9 cellular contexts compared by ENCODE assay signal in genomic region chr19:2385053-2385721, GRCh38. TPM values are rescaled to one million over a fixed set of nuclear protein-coding genes. Genes with fewer than 3 reads are reported as not detected.
DNase-seq lines count a peak whose midpoint lies in the region; ATAC-seq and TF ChIP-seq lines count a peak whose summit lies in the region.
"Had no signal": no experiment of that assay in that cellular context is flagged by ENCODE, and none has a peak within 500 bp of the region (broad histone marks: within the 10 kb centered on the region; RNA-seq: fewer than 3 reads in every experiment).

No MANE protein-coding gene starts in this region.

- DNase-seq in Ammon's horn (ENCODE audit: low spot score) (peak; percentile 30), fibroblast of pulmonary artery (ENCODE audit: low read depth) (peak; percentile 55), occipital lobe (lab: John Stamatoyannopoulos, UW) (no peak)
- no peak for DNase-seq in stimulated activated naive B cell treated with anti-CD40 and anti-IgM and Interleukin-4, amounts not matched to agents 10 μg/mL and 1 μg/mL and 100 μg/mL, for 72 hours
- DNase-seq: activated naive CD8-positive, alpha-beta T cell treated with anti-CD3 and anti-CD28 coated beads, Interleukin-2, amount 10 ng/mL, durations not matched to agents 7 days and 5 days had no signal

- no peak overlapping the region for H3K9ac ChIP-seq in HUES48 (ENCODE audit: low read depth, low read length)

- peak overlapping the region; percentile 10 for H3K27ac Mint-ChIP-seq in stimulated activated naive B cell treated with anti-CD40 and anti-IgM and Interleukin-4, amounts not matched to agents 10 μg/mL and 1 μg/mL and 100 μg/mL, for 72 hours
- H3K27ac Mint-ChIP-seq: activated naive CD8-positive, alpha-beta T cell treated with anti-CD3 and anti-CD28 coated beads, Interleukin-2, amount 10 ng/mL, durations not matched to agents 7 days and 5 days had no signal

- H3K27ac ChIP-seq in HUES48 (ENCODE audit: low read depth, low read length): peak overlapping the region; percentile 52

- H3K4me3 ChIP-seq in HUES48 (ENCODE audit: low read depth, low read length) (no peak overlapping the region), fibroblast of pulmonary artery (replicated peaks; ENCODE audit: low read depth, low read length) (no peak overlapping the region)

- no peak overlapping the region for H3K4me3 Mint-ChIP-seq in stimulated activated naive B cell treated with anti-CD40 and anti-IgM and Interleukin-4, amounts not matched to agents 10 μg/mL and 1 μg/mL and 100 μg/mL, for 72 hours
- H3K4me3 Mint-ChIP-seq: activated naive CD8-positive, alpha-beta T cell treated with anti-CD3 and anti-CD28 coated beads, Interleukin-2, amount 10 ng/mL, durations not matched to agents 7 days and 5 days had no signal

- peaks cover 2 to 7% of the 10 kb centered on the region in 2 donors for H3K36me3 Mint-ChIP-seq in stimulated activated naive B cell treated with anti-CD40 and anti-IgM and Interleukin-4, amounts not matched to agents 10 μg/mL and 1 μg/mL and 100 μg/mL, for 72 hours
- H3K36me3 Mint-ChIP-seq: activated naive CD8-positive, alpha-beta T cell treated with anti-CD3 and anti-CD28 coated beads, Interleukin-2, amount 10 ng/mL, durations not matched to agents 7 days and 5 days had no signal

- no peaks in the 10 kb centered on the region for H3K27me3 ChIP-seq in HUES48 (ENCODE audit: control insufficient read depth, insufficient read depth, low read length)

- peaks cover 13 to 14% of the 10 kb centered on the region in 2 donors for H3K4me1 Mint-ChIP-seq in stimulated activated naive B cell treated with anti-CD40 and anti-IgM and Interleukin-4, amounts not matched to agents 10 μg/mL and 1 μg/mL and 100 μg/mL, for 72 hours
- H3K4me1 Mint-ChIP-seq: activated naive CD8-positive, alpha-beta T cell treated with anti-CD3 and anti-CD28 coated beads, Interleukin-2, amount 10 ng/mL, durations not matched to agents 7 days and 5 days had no signal

- H3K36me3 ChIP-seq in HUES48 (ENCODE audit: control insufficient read depth, insufficient read depth, low read length): no peaks in the 10 kb centered on the region

- peaks cover 0 to 8% of the 10 kb centered on the region in 2 donors for H3K27me3 Mint-ChIP-seq in stimulated activated naive B cell treated with anti-CD40 and anti-IgM and Interleukin-4, amounts not matched to agents 10 μg/mL and 1 μg/mL and 100 μg/mL, for 72 hours

- TF ChIP-seq CTCF in fibroblast of pulmonary artery (IDR thresholded peaks at IDR 0.05; ENCODE audit: low read length, missing control alignments): no peak

- H3K4me1 ChIP-seq in HUES48 (ENCODE audit: control insufficient read depth, insufficient read depth, low read length): no peaks in the 10 kb centered on the region

- H3K9me3 ChIP-seq in HUES48 (ENCODE audit: control insufficient read depth, insufficient read depth, low read length): peaks cover 3% of the 10 kb centered on the region; the same call in 1 of the 2 replicates

- no peak for ATAC-seq in stimulated activated naive B cell treated with anti-CD40 and anti-IgM and Interleukin-4, amounts not matched to agents 10 μg/mL and 1 μg/mL and 100 μg/mL, for 72 hours (replicated peaks)
- ATAC-seq in GM18861 (IDR thresholded peaks at IDR 0.05; ENCODE audit: unreplicated experiment) (no peak), HG03175 (IDR thresholded peaks at IDR 0.05; ENCODE audit: unreplicated experiment) (no peak)

- H3K9me3 Mint-ChIP-seq in stimulated activated naive B cell treated with anti-CD40 and anti-IgM and Interleukin-4, amounts not matched to agents 10 μg/mL and 1 μg/mL and 100 μg/mL, for 72 hours: peaks cover 4 to 9% of the 10 kb centered on the region in 2 donors

TF ChIP-seq in PFSK-1, 5 proteins besides CTCF, POLR2A, EP300 and RAD21:
- TF ChIP-seq FOXP2 (optimal IDR thresholded peaks at IDR 0.05; ENCODE audit: borderline replicate concordance, extremely low read depth, extremely low read length, insufficient read depth): peak; percentile 27
- no peak for TF ChIP-seq POLR2AphosphoS5 (IDR thresholded peaks at IDR 0.05; ENCODE audit: low read depth, low read length)
- no peak for TF ChIP-seq TAF1 (IDR thresholded peaks at IDR 0.05; ENCODE audit: borderline replicate concordance, insufficient read depth, low read length)
- no peak for TF ChIP-seq SIN3A (IDR thresholded peaks at IDR 0.05; ENCODE audit: borderline replicate concordance, insufficient read depth, low read length)
- TF ChIP-seq REST (IDR thresholded peaks at IDR 0.05; ENCODE audit: insufficient read depth in 1 of 2, low read depth in 2 of 2, low read length in 2 of 2): no peak

RNA-seq across cellular contexts. Expression of gene TMPRSS9, which starts 25.1 kb away (rescaled TPM):
- polyA plus RNA-seq in PFSK-1 (2012; ENCODE audit: insufficient read length, low read depth): 0.82 TPM
- 0.16 TPM for total RNA-seq in occipital lobe

RNA-seq across cellular contexts. Expression of gene TIMM13, which starts 42.2 kb away (rescaled TPM):
- 385 TPM for polyA plus RNA-seq in PFSK-1 (2012; ENCODE audit: insufficient read length, low read depth)
- 16.2 TPM for total RNA-seq in occipital lobe

RNA-seq across cellular contexts. Expression of gene SPPL2B, which starts 56.7 kb away (rescaled TPM):
- 105 TPM for polyA plus RNA-seq in PFSK-1 (2012; ENCODE audit: insufficient read length, low read depth)
- total RNA-seq in occipital lobe: 22.6 TPM

RNA-seq across cellular contexts. Expression of gene LSM7, which starts 56.8 kb away (rescaled TPM):
- 374 TPM for polyA plus RNA-seq in PFSK-1 (2012; ENCODE audit: insufficient read length, low read depth)
- total RNA-seq in occipital lobe: 61.6 TPM

Comparison
In these comparisons a context has a peak if more than half of its experiments do, and no peak if none do; other contexts are left out.
1. DNase-seq: peak in Ammon's horn (single experiment) and fibroblast of pulmonary artery (single experiment); none in stimulated activated naive B cell treated with anti-CD40 and anti-IgM and Interleukin-4, amounts not matched to agents 10 μg/mL and 1 μg/mL and 100 μg/mL, for 72 hours (single experiment) and occipital lobe (single experiment).